In genomic region chr3:154224366-154224765, GRCh38 we compare ENCODE assay signal across 16 cellular contexts.
"Had no signal": no experiment of that assay in that cellular context is flagged by ENCODE, and none has a peak within 500 bp of the region (broad histone marks: within the 10 kb centered on the region; RNA-seq: fewer than 3 reads in every experiment).

No MANE protein-coding gene starts in this region.

- H3K27ac Mint-ChIP-seq: activated naive CD4-positive, alpha-beta T cell treated with anti-CD3 and anti-CD28 coated beads, Interleukin-2, amount 10 ng/mL, durations not matched to agents 7 days and 5 days; mesothelial cell of epicardium; neural progenitor cell; stimulated activated effector memory CD8-positive, alpha-beta T cell treated with anti-CD3 and anti-CD28 coated beads, Interleukin-12 subunit alpha, Interleukin-12 subunit beta, amount 100 ng/mL, for 72 hours had no signal

- H3K4me3 ChIP-seq: lung, neural progenitor cell, ovary had no signal

- DNase-seq: activated CD4-positive, alpha-beta T cell treated with anti-CD3 and anti-CD28 coated beads for 1 hour; activated CD4-positive, alpha-beta T cell treated with anti-CD3 and anti-CD28 coated beads, Interleukin-2, amount 50 U/mL, for 4 hours; activated naive CD4-positive, alpha-beta T cell treated with anti-CD3 and anti-CD28 coated beads, Interleukin-2, amount 10 ng/mL, durations not matched to agents 7 days and 5 days; foreskin fibroblast; head of caudate nucleus; left cardiac atrium; ovary; T-helper 1 cell; T1000 had no signal

- H3K36me3 Mint-ChIP-seq: activated naive CD4-positive, alpha-beta T cell treated with anti-CD3 and anti-CD28 coated beads, Interleukin-2, amount 10 ng/mL, durations not matched to agents 7 days and 5 days; stimulated activated effector memory CD8-positive, alpha-beta T cell treated with anti-CD3 and anti-CD28 coated beads, Interleukin-12 subunit alpha, Interleukin-12 subunit beta, amount 100 ng/mL, for 72 hours had no signal

- H3K9me3 Mint-ChIP-seq: activated naive CD4-positive, alpha-beta T cell treated with anti-CD3 and anti-CD28 coated beads, Interleukin-2, amount 10 ng/mL, durations not matched to agents 7 days and 5 days; mesothelial cell of epicardium; neural progenitor cell; stimulated activated effector memory CD8-positive, alpha-beta T cell treated with anti-CD3 and anti-CD28 coated beads, Interleukin-12 subunit alpha, Interleukin-12 subunit beta, amount 100 ng/mL, for 72 hours had no signal

- H3K27ac ChIP-seq: neural progenitor cell, ovary had no signal

- FAIRE-seq: astrocyte, bronchial epithelial cell, urothelium cell line had no signal

- H3K9ac ChIP-seq: neural progenitor cell had no signal

- ATAC-seq: left cardiac atrium; stimulated activated effector memory CD8-positive, alpha-beta T cell treated with anti-CD3 and anti-CD28 coated beads, Interleukin-12 subunit alpha, Interleukin-12 subunit beta, amount 100 ng/mL, for 72 hours had no signal

- H3K4me3 Mint-ChIP-seq: activated naive CD4-positive, alpha-beta T cell treated with anti-CD3 and anti-CD28 coated beads, Interleukin-2, amount 10 ng/mL, durations not matched to agents 7 days and 5 days; mesothelial cell of epicardium; neural progenitor cell; stimulated activated effector memory CD8-positive, alpha-beta T cell treated with anti-CD3 and anti-CD28 coated beads, Interleukin-12 subunit alpha, Interleukin-12 subunit beta, amount 100 ng/mL, for 72 hours had no signal

- H3K27me3 ChIP-seq: neural progenitor cell, ovary had no signal

- H2AFZ ChIP-seq: neural progenitor cell had no signal

- H3K9me3 ChIP-seq: ovary had no signal

- H3K4me1 Mint-ChIP-seq: activated naive CD4-positive, alpha-beta T cell treated with anti-CD3 and anti-CD28 coated beads, Interleukin-2, amount 10 ng/mL, durations not matched to agents 7 days and 5 days; neural progenitor cell; stimulated activated effector memory CD8-positive, alpha-beta T cell treated with anti-CD3 and anti-CD28 coated beads, Interleukin-12 subunit alpha, Interleukin-12 subunit beta, amount 100 ng/mL, for 72 hours had no signal

- H3K36me3 ChIP-seq: neural progenitor cell, ovary had no signal

- H3K4me2 ChIP-seq: neural progenitor cell had no signal
